In the genomic region with DNA sequence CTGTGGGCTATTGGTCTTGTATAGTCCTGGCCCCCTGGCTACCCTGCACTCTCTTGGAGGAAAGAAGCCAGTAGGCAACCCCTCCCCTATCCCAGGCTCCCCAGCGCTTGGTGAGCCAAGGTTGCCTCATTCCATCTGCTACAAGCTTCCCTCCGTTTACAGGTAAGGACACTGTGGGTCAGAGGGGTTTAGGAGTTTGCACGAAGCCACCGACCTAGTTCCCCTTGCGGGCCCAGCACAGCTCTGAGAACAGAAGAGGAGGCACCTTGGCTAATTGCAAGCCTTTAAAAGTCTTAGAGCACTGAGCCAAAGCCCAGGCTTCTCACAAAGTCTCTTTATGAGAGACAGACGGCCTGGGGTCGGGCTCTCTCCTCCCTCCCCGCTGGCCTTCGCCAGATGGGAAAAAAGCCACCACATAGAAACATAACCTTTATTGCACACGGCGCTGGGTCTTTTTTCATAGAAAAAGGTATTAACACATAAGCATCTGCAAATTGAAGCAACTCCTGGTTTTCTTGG, we compare ENCODE assay signal across 26 cellular contexts.
DNase-seq lines count a peak whose midpoint lies in the region; ATAC-seq and TF ChIP-seq lines count a peak whose summit lies in the region.
"Had no signal": no experiment of that assay in that cellular context is flagged by ENCODE, and none has a peak within 500 bp of the region (broad histone marks: within the 10 kb centered on the region; RNA-seq: fewer than 3 reads in every experiment).

No MANE protein-coding gene starts in this region.

- peaks cover 18% of the 10 kb centered on the region for H3K27me3 ChIP-seq in osteoblast (ENCODE audit: insufficient read depth, low read length)
- H3K27me3 ChIP-seq: BLaER1 treated with 17β-estradiol and CSF1 and Interleukin-3, amounts not matched to agents 10 nM and 100 nM; SJCRH30 had no signal

- H3K27ac Mint-ChIP-seq in natural killer cell treated with Interleukin-12 subunit alpha and Interleukin-12 subunit beta and Interleukin-15 and Interleukin-18, amount 100 ng/mL, for 72 hours = no peak overlapping the region
- H3K27ac Mint-ChIP-seq in natural killer cell = no peak overlapping the region
- H3K27ac Mint-ChIP-seq: CD4-positive, alpha-beta T cell; GM23338; HFFc6 had no signal

- no peaks in the 10 kb centered on the region for H3K9me3 Mint-ChIP-seq in natural killer cell treated with Interleukin-12 subunit alpha and Interleukin-12 subunit beta and Interleukin-15 and Interleukin-18, amount 100 ng/mL, for 72 hours
- no peaks in the 10 kb centered on the region for H3K9me3 Mint-ChIP-seq in natural killer cell
- H3K9me3 Mint-ChIP-seq: CD4-positive, alpha-beta T cell; GM23338; HFFc6; IgD-negative memory B cell had no signal

- peak; percentile 35 for DNase-seq in natural killer cell treated with Interleukin-12 subunit alpha and Interleukin-12 subunit beta and Interleukin-15 and Interleukin-18, amount 100 ng/mL, for 72 hours (ENCODE audit: low spot score)
- DNase-seq in natural killer cell (no peak), globus pallidus (ENCODE audit: low spot score) (peak; percentile 46), osteoblast (ENCODE audit: insufficient read length, low spot score, missing footprints) (peak; percentile 11), superior temporal gyrus (ENCODE audit: extremely low spot score) (peak; percentile 37), islet precursor cell (no peak)
- no peak for DNase-seq in stimulated activated CD8-positive, alpha-beta memory T cell treated with anti-CD3 and anti-CD28 coated beads, Interleukin-4, amount 100 ng/mL, for 48 hours
- DNase-seq: AML-193, GDM1, HFFc6, NCI-H1048, NCI-H1417, NCI-H1694 treated with DMSO at 0.1 percent for 48 hours, NCI-H2081, NCI-H2227 treated with DMSO at 0.1 percent for 48 hours, PC-3, SJCRH30 had no signal

- H3K27me3 Mint-ChIP-seq in natural killer cell treated with Interleukin-12 subunit alpha and Interleukin-12 subunit beta and Interleukin-15 and Interleukin-18, amount 100 ng/mL, for 72 hours = peaks cover 0 to 13% of the 10 kb centered on the region in 2 donors
- peaks cover 8 to 15% of the 10 kb centered on the region in 2 donors for H3K27me3 Mint-ChIP-seq in natural killer cell (ENCODE audit: low read depth in 2 of 2)
- H3K27me3 Mint-ChIP-seq: CD4-positive, alpha-beta T cell had no signal

- no peaks in the 10 kb centered on the region for H3K4me1 Mint-ChIP-seq in natural killer cell treated with Interleukin-12 subunit alpha and Interleukin-12 subunit beta and Interleukin-15 and Interleukin-18, amount 100 ng/mL, for 72 hours (ENCODE audit: low read depth in 2 of 2)
- H3K4me1 Mint-ChIP-seq in natural killer cell = peaks cover 7 to 14% of the 10 kb centered on the region in 2 donors
- H3K4me1 Mint-ChIP-seq: IgD-negative memory B cell had no signal

- no peak overlapping the region for H3K4me3 ChIP-seq in osteoblast (ENCODE audit: insufficient read depth, low read length)
- H3K4me3 ChIP-seq: A549; BLaER1 treated with 17β-estradiol and CSF1 and Interleukin-3, amounts not matched to agents 10 nM and 100 nM; GM12878; GM23338; HAP-1; SJCRH30 had no signal

- no peak overlapping the region for H3K4me2 ChIP-seq in osteoblast (ENCODE audit: insufficient read depth, low read length)
- H3K4me2 ChIP-seq: A549; BLaER1 treated with 17β-estradiol and CSF1 and Interleukin-3, amounts not matched to agents 10 nM and 100 nM; GM23338; KMS-11 had no signal

- no peak overlapping the region for H2AFZ ChIP-seq in osteoblast (ENCODE audit: low read length)
- H2AFZ ChIP-seq: GM23338 had no signal

- no peaks in the 10 kb centered on the region for H3K36me3 Mint-ChIP-seq in natural killer cell treated with Interleukin-12 subunit alpha and Interleukin-12 subunit beta and Interleukin-15 and Interleukin-18, amount 100 ng/mL, for 72 hours
- H3K36me3 Mint-ChIP-seq in natural killer cell = no peaks in the 10 kb centered on the region
- H3K36me3 Mint-ChIP-seq: IgD-negative memory B cell had no signal

- H3K27ac ChIP-seq in osteoblast (ENCODE audit: low read depth, low read length) = no peak overlapping the region
- H3K27ac ChIP-seq: A549; BLaER1 treated with 17β-estradiol and CSF1 and Interleukin-3, amounts not matched to agents 10 nM and 100 nM; KMS-11; SJCRH30 had no signal

- H3K79me2 ChIP-seq in osteoblast (ENCODE audit: insufficient read depth, low read length) = no peaks in the 10 kb centered on the region

- no peak for TF ChIP-seq CTCF in natural killer cell (IDR thresholded peaks at IDR 0.05)
- TF ChIP-seq CTCF in osteoblast (IDR thresholded peaks at IDR 0.05; ENCODE audit: extremely low read depth, low read depth, low read length) = no peak

- intact Hi-C loops in natural killer cell (cut with micrococcal nuclease) = loop anchor here (5.0 to 10.0 kb wide), 3 partner anchors 517 to 745 kb away; no protein-coding TSS in a partner anchor

- H3K4me1 ChIP-seq in osteoblast (ENCODE audit: insufficient read depth, low read length) = peaks cover 6% of the 10 kb centered on the region
- H3K4me1 ChIP-seq: A549, HAP-1, SJCRH30 had no signal

- H4K20me1 ChIP-seq in osteoblast (ENCODE audit: insufficient read depth, low read length) = no peaks in the 10 kb centered on the region

- no peaks in the 10 kb centered on the region for H3K36me3 ChIP-seq in osteoblast (ENCODE audit: insufficient read depth, low read length)
- H3K36me3 ChIP-seq: BLaER1 treated with 17β-estradiol and CSF1 and Interleukin-3, amounts not matched to agents 10 nM and 100 nM; HAP-1; SJCRH30 had no signal

- no peaks in the 10 kb centered on the region for H3K9me3 ChIP-seq in osteoblast (ENCODE audit: low read depth, low read length)
- H3K9me3 ChIP-seq: A549; BLaER1 treated with 17β-estradiol and CSF1 and Interleukin-3, amounts not matched to agents 10 nM and 100 nM; HAP-1; SJCRH30 had no signal

- no peak for ATAC-seq in natural killer cell treated with Interleukin-12 subunit alpha and Interleukin-12 subunit beta and Interleukin-15 and Interleukin-18, amount 100 ng/mL, for 72 hours
- ATAC-seq in natural killer cell (no peak), GM18502 (IDR thresholded peaks at IDR 0.05; ENCODE audit: poor library complexity, unreplicated experiment) (no peak)
- ATAC-seq: GM12878 had no signal

- no peak overlapping the region for H3K4me3 Mint-ChIP-seq in natural killer cell treated with Interleukin-12 subunit alpha and Interleukin-12 subunit beta and Interleukin-15 and Interleukin-18, amount 100 ng/mL, for 72 hours
- H3K4me3 Mint-ChIP-seq in natural killer cell = no peak overlapping the region
- H3K4me3 Mint-ChIP-seq: CD4-positive, alpha-beta T cell; GM23338; HFFc6 had no signal

Comparison
In these comparisons a context has a peak if more than half of its experiments do, and no peak if none do; other contexts are left out.
1. DNase-seq: peak in natural killer cell treated with Interleukin-12 subunit alpha and Interleukin-12 subunit beta and Interleukin-15 and Interleukin-18, amount 100 ng/mL, for 72 hours (single experiment), globus pallidus (single experiment), osteoblast (single experiment) and superior temporal gyrus (single experiment); none in natural killer cell (single experiment), stimulated activated CD8-positive, alpha-beta memory T cell treated with anti-CD3 and anti-CD28 coated beads, Interleukin-4, amount 100 ng/mL, for 48 hours (single experiment) and islet precursor cell (single experiment).